In the genomic region with DNA sequence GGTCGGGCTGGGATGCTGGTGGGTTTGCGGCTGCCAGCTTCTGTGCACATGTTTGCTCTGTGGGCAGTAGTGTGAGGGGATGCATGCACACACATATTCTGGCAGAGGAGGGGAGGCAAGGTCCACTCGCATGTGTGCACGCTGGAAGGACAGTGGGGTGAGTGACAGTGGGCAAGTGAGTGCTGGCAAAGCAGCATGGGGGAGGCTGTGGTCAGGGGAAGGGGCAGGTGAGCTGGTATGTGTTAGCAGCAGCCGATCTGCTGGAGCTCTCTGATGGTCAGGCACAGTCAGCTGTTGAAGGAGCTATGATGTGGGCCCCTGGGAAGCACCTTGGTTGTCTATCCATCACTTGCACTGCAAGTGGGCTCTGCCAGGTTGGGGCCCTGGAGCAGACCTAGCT, we compare ENCODE assay signal across 2 cellular contexts.
TF ChIP-seq lines count a peak whose summit lies in the region.

No MANE protein-coding gene starts in this region.

TF ChIP-seq in IMR-90, 13 proteins besides CTCF, POLR2A, EP300 and RAD21:
- TF ChIP-seq BHLHE40 (IDR thresholded peaks at IDR 0.05; ENCODE audit: low read depth, low read length) (no peak), RCOR1 (IDR thresholded peaks at IDR 0.05; ENCODE audit: insufficient replicate concordance, low read length) (no peak), SMC3 (IDR thresholded peaks at IDR 0.05; ENCODE audit: low read depth, low read length) (no peak), CHD1 (IDR thresholded peaks at IDR 0.05; ENCODE audit: low read depth, low read length) (no peak), FOS (IDR thresholded peaks at IDR 0.05; ENCODE audit: low read depth, low read length) (no peak), NFE2L2 (IDR thresholded peaks at IDR 0.05; ENCODE audit: low read depth, low read length) (no peak), CEBPB (IDR thresholded peaks at IDR 0.05; ENCODE audit: low read depth, low read length) (no peak), MAFK (IDR thresholded peaks at IDR 0.05; ENCODE audit: low read depth, low read length) (no peak), RFX5 (IDR thresholded peaks at IDR 0.05; ENCODE audit: low read depth, low read length) (no peak), MAZ (IDR thresholded peaks at IDR 0.05; ENCODE audit: borderline replicate concordance, low read depth, low read length) (no peak), MXI1 (IDR thresholded peaks at IDR 0.05; ENCODE audit: borderline replicate concordance, low read depth, low read length) (no peak)
- TF ChIP-seq, protein P1, sequence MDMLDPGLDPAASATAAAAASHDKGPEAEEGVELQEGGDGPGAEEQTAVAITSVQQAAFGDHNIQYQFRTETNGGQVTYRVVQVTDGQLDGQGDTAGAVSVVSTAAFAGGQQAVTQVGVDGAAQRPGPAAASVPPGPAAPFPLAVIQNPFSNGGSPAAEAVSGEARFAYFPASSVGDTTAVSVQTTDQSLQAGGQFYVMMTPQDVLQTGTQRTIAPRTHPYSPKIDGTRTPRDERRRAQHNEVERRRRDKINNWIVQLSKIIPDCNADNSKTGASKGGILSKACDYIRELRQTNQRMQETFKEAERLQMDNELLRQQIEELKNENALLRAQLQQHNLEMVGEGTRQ (IDR thresholded peaks at IDR 0.05; ENCODE audit: low read depth, low read length): no peak
- TF ChIP-seq, protein P2, sequence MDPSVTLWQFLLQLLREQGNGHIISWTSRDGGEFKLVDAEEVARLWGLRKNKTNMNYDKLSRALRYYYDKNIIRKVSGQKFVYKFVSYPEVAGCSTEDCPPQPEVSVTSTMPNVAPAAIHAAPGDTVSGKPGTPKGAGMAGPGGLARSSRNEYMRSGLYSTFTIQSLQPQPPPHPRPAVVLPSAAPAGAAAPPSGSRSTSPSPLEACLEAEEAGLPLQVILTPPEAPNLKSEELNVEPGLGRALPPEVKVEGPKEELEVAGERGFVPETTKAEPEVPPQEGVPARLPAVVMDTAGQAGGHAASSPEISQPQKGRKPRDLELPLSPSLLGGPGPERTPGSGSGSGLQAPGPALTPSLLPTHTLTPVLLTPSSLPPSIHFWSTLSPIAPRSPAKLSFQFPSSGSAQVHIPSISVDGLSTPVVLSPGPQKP (IDR thresholded peaks at IDR 0.05; ENCODE audit: borderline replicate concordance, low read depth, low read length): no peak

TF ChIP-seq in HepG2, 621 proteins besides CTCF, POLR2A, EP300 and RAD21:
- TF ChIP-seq ZNF724P (CRISPR knock-in tag; IDR thresholded peaks at IDR 0.05; ENCODE audit: borderline replicate concordance) (no peak), IRX3 (CRISPR knock-in tag; IDR thresholded peaks at IDR 0.05; ENCODE audit: borderline replicate concordance, low read depth) (no peak), ELF3 (CRISPR knock-in tag; IDR thresholded peaks at IDR 0.05) (no peak), SRY (CRISPR knock-in tag; IDR thresholded peaks at IDR 0.05) (no peak), FOXK2 (IDR thresholded peaks at IDR 0.05) (no peak)
- TF ChIP-seq, protein P3, sequence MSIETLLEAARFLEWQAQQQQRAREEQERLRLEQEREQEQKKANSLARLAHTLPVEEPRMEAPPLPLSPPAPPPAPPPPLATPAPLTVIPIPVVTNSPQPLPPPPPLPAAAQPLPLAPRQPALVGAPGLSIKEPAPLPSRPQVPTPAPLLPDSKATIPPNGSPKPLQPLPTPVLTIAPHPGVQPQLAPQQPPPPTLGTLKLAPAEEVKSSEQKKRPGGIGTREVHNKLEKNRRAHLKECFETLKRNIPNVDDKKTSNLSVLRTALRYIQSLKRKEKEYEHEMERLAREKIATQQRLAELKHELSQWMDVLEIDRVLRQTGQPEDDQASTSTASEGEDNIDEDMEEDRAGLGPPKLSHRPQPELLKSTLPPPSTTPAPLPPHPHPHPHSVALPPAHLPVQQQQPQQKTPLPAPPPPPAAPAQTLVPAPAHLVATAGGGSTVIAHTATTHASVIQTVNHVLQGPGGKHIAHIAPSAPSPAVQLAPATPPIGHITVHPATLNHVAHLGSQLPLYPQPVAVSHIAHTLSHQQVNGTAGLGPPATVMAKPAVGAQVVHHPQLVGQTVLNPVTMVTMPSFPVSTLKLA (IDR thresholded peaks at IDR 0.05): 0 out of 2 replicates have a peak, but pooled peaks have one; percentile 1
- TF ChIP-seq, protein P4, sequence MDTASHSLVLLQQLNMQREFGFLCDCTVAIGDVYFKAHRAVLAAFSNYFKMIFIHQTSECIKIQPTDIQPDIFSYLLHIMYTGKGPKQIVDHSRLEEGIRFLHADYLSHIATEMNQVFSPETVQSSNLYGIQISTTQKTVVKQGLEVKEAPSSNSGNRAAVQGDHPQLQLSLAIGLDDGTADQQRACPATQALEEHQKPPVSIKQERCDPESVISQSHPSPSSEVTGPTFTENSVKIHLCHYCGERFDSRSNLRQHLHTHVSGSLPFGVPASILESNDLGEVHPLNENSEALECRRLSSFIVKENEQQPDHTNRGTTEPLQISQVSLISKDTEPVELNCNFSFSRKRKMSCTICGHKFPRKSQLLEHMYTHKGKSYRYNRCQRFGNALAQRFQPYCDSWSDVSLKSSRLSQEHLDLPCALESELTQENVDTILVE (CRISPR knock-in tag; IDR thresholded peaks at IDR 0.05): no peak
